In genomic region chr3:187773963-187774789, GRCh38 we compare ENCODE assay signal across 3 cellular contexts.
TF ChIP-seq lines count a peak whose summit lies in the region.

No MANE protein-coding gene starts in this region.

TF ChIP-seq in SK-N-SH, 30 proteins besides CTCF, POLR2A, EP300 and RAD21:
- TF ChIP-seq MXI1 (IDR thresholded peaks at IDR 0.05; ENCODE audit: low read depth, low read length) (no peak), NFIC (IDR thresholded peaks at IDR 0.05; ENCODE audit: borderline replicate concordance) (no peak), RXRA (IDR thresholded peaks at IDR 0.05; ENCODE audit: borderline replicate concordance, low read depth) (no peak), USF2 (IDR thresholded peaks at IDR 0.05; ENCODE audit: borderline replicate concordance, low read depth, low read length) (no peak), TAF1 (IDR thresholded peaks at IDR 0.05; ENCODE audit: borderline replicate concordance, low read depth, low read length) (no peak), GABPA (IDR thresholded peaks at IDR 0.05; ENCODE audit: low read depth) (no peak), YY1 (IDR thresholded peaks at IDR 0.05; ENCODE audit: low read depth) (no peak), SIN3A (IDR thresholded peaks at IDR 0.05; ENCODE audit: borderline replicate concordance, low read depth, low read length) (no peak), GATA2 (CRISPR knock-in tag; IDR thresholded peaks at IDR 0.05) (no peak), POLR2AphosphoS5 (IDR thresholded peaks at IDR 0.05; ENCODE audit: low read depth, low read length) (no peak)
- TF ChIP-seq, protein P1, sequence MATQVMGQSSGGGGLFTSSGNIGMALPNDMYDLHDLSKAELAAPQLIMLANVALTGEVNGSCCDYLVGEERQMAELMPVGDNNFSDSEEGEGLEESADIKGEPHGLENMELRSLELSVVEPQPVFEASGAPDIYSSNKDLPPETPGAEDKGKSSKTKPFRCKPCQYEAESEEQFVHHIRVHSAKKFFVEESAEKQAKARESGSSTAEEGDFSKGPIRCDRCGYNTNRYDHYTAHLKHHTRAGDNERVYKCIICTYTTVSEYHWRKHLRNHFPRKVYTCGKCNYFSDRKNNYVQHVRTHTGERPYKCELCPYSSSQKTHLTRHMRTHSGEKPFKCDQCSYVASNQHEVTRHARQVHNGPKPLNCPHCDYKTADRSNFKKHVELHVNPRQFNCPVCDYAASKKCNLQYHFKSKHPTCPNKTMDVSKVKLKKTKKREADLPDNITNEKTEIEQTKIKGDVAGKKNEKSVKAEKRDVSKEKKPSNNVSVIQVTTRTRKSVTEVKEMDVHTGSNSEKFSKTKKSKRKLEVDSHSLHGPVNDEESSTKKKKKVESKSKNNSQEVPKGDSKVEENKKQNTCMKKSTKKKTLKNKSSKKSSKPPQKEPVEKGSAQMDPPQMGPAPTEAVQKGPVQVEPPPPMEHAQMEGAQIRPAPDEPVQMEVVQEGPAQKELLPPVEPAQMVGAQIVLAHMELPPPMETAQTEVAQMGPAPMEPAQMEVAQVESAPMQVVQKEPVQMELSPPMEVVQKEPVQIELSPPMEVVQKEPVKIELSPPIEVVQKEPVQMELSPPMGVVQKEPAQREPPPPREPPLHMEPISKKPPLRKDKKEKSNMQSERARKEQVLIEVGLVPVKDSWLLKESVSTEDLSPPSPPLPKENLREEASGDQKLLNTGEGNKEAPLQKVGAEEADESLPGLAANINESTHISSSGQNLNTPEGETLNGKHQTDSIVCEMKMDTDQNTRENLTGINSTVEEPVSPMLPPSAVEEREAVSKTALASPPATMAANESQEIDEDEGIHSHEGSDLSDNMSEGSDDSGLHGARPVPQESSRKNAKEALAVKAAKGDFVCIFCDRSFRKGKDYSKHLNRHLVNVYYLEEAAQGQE (IDR thresholded peaks at IDR 0.05; ENCODE audit: low read depth, low read length), result no peak

TF ChIP-seq in SK-N-SH treated with all-trans-retinoic acid at 6 μM for 48 hours, 23 proteins besides CTCF, POLR2A, EP300 and RAD21:
- TF ChIP-seq ESRRG (CRISPR knock-in tag; IDR thresholded peaks at IDR 0.05) (no peak), ARNTL (CRISPR knock-in tag; IDR thresholded peaks at IDR 0.05; ENCODE audit: borderline replicate concordance, low read depth) (no peak), OSR1 (CRISPR knock-in tag; IDR thresholded peaks at IDR 0.05) (no peak), ZFP3 (CRISPR knock-in tag; IDR thresholded peaks at IDR 0.05) (no peak), ZFP30 (CRISPR knock-in tag; IDR thresholded peaks at IDR 0.05) (no peak), PPARA (CRISPR knock-in tag; IDR thresholded peaks at IDR 0.05; ENCODE audit: borderline replicate concordance) (no peak), ZC3H10 (CRISPR knock-in tag; IDR thresholded peaks at IDR 0.05) (no peak), ISL1 (CRISPR knock-in tag; IDR thresholded peaks at IDR 0.05) (no peak)
- TF ChIP-seq, protein P2, sequence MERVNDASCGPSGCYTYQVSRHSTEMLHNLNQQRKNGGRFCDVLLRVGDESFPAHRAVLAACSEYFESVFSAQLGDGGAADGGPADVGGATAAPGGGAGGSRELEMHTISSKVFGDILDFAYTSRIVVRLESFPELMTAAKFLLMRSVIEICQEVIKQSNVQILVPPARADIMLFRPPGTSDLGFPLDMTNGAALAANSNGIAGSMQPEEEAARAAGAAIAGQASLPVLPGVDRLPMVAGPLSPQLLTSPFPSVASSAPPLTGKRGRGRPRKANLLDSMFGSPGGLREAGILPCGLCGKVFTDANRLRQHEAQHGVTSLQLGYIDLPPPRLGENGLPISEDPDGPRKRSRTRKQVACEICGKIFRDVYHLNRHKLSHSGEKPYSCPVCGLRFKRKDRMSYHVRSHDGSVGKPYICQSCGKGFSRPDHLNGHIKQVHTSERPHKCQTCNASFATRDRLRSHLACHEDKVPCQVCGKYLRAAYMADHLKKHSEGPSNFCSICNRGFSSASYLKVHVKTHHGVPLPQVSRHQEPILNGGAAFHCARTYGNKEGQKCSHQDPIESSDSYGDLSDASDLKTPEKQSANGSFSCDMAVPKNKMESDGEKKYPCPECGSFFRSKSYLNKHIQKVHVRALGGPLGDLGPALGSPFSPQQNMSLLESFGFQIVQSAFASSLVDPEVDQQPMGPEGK (CRISPR knock-in tag; IDR thresholded peaks at IDR 0.05; ENCODE audit: borderline replicate concordance), result no peak
- TF ChIP-seq, protein P3, sequence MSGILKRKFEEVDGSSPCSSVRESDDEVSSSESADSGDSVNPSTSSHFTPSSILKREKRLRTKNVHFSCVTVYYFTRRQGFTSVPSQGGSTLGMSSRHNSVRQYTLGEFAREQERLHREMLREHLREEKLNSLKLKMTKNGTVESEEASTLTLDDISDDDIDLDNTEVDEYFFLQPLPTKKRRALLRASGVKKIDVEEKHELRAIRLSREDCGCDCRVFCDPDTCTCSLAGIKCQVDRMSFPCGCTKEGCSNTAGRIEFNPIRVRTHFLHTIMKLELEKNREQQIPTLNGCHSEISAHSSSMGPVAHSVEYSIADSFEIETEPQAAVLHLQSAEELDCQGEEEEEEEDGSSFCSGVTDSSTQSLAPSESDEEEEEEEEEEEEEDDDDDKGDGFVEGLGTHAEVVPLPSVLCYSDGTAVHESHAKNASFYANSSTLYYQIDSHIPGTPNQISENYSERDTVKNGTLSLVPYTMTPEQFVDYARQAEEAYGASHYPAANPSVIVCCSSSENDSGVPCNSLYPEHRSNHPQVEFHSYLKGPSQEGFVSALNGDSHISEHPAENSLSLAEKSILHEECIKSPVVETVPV (CRISPR knock-in tag; IDR thresholded peaks at IDR 0.05), result no peak
- TF ChIP-seq, protein P4, sequence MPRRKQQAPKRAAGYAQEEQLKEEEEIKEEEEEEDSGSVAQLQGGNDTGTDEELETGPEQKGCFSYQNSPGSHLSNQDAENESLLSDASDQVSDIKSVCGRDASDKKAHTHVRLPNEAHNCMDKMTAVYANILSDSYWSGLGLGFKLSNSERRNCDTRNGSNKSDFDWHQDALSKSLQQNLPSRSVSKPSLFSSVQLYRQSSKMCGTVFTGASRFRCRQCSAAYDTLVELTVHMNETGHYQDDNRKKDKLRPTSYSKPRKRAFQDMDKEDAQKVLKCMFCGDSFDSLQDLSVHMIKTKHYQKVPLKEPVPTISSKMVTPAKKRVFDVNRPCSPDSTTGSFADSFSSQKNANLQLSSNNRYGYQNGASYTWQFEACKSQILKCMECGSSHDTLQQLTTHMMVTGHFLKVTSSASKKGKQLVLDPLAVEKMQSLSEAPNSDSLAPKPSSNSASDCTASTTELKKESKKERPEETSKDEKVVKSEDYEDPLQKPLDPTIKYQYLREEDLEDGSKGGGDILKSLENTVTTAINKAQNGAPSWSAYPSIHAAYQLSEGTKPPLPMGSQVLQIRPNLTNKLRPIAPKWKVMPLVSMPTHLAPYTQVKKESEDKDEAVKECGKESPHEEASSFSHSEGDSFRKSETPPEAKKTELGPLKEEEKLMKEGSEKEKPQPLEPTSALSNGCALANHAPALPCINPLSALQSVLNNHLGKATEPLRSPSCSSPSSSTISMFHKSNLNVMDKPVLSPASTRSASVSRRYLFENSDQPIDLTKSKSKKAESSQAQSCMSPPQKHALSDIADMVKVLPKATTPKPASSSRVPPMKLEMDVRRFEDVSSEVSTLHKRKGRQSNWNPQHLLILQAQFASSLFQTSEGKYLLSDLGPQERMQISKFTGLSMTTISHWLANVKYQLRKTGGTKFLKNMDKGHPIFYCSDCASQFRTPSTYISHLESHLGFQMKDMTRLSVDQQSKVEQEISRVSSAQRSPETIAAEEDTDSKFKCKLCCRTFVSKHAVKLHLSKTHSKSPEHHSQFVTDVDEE (CRISPR knock-in tag; IDR thresholded peaks at IDR 0.05), result no peak

TF ChIP-seq in GM12878, 131 proteins besides CTCF, POLR2A, EP300 and RAD21:
- TF ChIP-seq IKZF1 (conservative IDR thresholded peaks at IDR 0.05), result no peak; the same call in 1 of the 2 replicates
- TF ChIP-seq SPI1 (IDR thresholded peaks at IDR 0.05; ENCODE audit: borderline replicate concordance, insufficient read depth, low read depth, low read length), result peak; percentile 83
- no peak for TF ChIP-seq ZNF217 (IDR thresholded peaks at IDR 0.05)
- peak; percentile 29; the same call in 1 of the 2 replicates for TF ChIP-seq MTA2 (IDR thresholded peaks at IDR 0.05; ENCODE audit: low read depth)
- TF ChIP-seq ASH2L (IDR thresholded peaks at IDR 0.05; ENCODE audit: borderline replicate concordance, low read depth), result no peak
- no peak for TF ChIP-seq FOXK2 (IDR thresholded peaks at IDR 0.05)
- no peak for TF ChIP-seq NFXL1 (IDR thresholded peaks at IDR 0.05; ENCODE audit: borderline replicate concordance)
- TF ChIP-seq ZZZ3 (IDR thresholded peaks at IDR 0.05; ENCODE audit: control insufficient read depth, insufficient read length, low read depth), result no peak
- no peak for TF ChIP-seq ZNF384 (IDR thresholded peaks at IDR 0.05; ENCODE audit: borderline replicate concordance, low read depth, low read length)
- TF ChIP-seq NR2F1 (conservative IDR thresholded peaks at IDR 0.05), result no peak
- TF ChIP-seq, protein P5, sequence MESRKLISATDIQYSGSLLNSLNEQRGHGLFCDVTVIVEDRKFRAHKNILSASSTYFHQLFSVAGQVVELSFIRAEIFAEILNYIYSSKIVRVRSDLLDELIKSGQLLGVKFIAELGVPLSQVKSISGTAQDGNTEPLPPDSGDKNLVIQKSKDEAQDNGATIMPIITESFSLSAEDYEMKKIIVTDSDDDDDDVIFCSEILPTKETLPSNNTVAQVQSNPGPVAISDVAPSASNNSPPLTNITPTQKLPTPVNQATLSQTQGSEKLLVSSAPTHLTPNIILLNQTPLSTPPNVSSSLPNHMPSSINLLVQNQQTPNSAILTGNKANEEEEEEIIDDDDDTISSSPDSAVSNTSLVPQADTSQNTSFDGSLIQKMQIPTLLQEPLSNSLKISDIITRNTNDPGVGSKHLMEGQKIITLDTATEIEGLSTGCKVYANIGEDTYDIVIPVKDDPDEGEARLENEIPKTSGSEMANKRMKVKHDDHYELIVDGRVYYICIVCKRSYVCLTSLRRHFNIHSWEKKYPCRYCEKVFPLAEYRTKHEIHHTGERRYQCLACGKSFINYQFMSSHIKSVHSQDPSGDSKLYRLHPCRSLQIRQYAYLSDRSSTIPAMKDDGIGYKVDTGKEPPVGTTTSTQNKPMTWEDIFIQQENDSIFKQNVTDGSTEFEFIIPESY (IDR thresholded peaks at IDR 0.05), result no peak
- TF ChIP-seq MLLT1 (IDR thresholded peaks at IDR 0.05), result no peak
- no peak for TF ChIP-seq SKIL (IDR thresholded peaks at IDR 0.05; ENCODE audit: low read depth, poor library complexity, severe bottlenecking)
- no peak for TF ChIP-seq NFYA (IDR thresholded peaks at IDR 0.05; ENCODE audit: borderline replicate concordance, low read depth, low read length)
- TF ChIP-seq SP1 (IDR thresholded peaks at IDR 0.05; ENCODE audit: low read depth, low read length), result no peak
